Comparison of ENCODE assay signal across 20 cellular contexts in the genomic region with DNA sequence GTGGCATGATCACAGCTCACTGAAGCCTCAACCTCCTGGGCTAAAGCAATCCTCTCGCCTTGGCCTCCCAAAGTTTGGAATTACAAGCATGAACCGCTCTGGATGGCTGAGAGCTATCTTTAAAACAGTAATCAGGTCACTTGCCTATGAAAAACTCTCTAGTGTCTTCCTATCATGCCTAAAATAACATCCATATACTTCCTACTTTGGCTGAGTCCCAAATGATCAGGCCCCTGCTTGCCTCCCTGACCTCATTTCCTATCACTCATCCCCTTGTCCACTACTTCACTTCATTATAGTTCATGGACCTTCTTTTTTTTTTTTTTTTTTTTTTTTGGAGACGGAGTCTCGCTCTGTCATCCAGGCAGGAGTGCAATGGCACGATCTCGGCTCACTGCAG. TPM values are rescaled to one million over a fixed set of nuclear protein-coding genes. Genes with fewer than 3 reads are reported as not detected.
DNase-seq lines count a peak whose midpoint lies in the region; ATAC-seq, FAIRE-seq and TF ChIP-seq lines count a peak whose summit lies in the region.
"Had no signal": no experiment of that assay in that cellular context is flagged by ENCODE, and none has a peak within 500 bp of the region (broad histone marks: within the 10 kb centered on the region; RNA-seq: fewer than 3 reads in every experiment).

No MANE protein-coding gene starts in this region.

- ATAC-seq in Right ventricle myocardium superior (ENCODE audit: poor library complexity): peak; percentile 51
- peak; percentile 49 for ATAC-seq in K562
- peak; percentile 63 to 71 for ATAC-seq in left cardiac atrium
- no peak for ATAC-seq in stimulated activated effector memory CD8-positive, alpha-beta T cell treated with anti-CD3 and anti-CD28 coated beads, Interleukin-12 subunit alpha, Interleukin-12 subunit beta, amount 100 ng/mL, for 72 hours
- ATAC-seq in gastrocnemius medialis: no peak

- H3K4me1 ChIP-seq in K562 (replicated peaks in 1 of 2; ENCODE audit: control insufficient read depth in 2 of 2, insufficient read depth in 2 of 2, low read length in 2 of 2): peaks cover 5 to 11% of the 10 kb centered on the region in 2 experiments
- peaks cover 59 to 68% of the 10 kb centered on the region in 2 donors for H3K4me1 ChIP-seq in gastrocnemius medialis

- H3K36me3 Mint-ChIP-seq in stimulated activated effector memory CD8-positive, alpha-beta T cell treated with anti-CD3 and anti-CD28 coated beads, Interleukin-12 subunit alpha, Interleukin-12 subunit beta, amount 100 ng/mL, for 72 hours: peaks cover 39% of the 10 kb centered on the region

- H3K4me3 ChIP-seq in K562 (no peak overlapping the region), gastrocnemius medialis (no peak overlapping the region)
- H3K4me3 ChIP-seq: GM23338, prostate gland, stomach, uterus had no signal

- H2AFZ ChIP-seq in K562 (ENCODE audit: low read depth, low read length): no peak overlapping the region
- H2AFZ ChIP-seq: GM23338 had no signal

- no peak for TF ChIP-seq RAD21 in K562 (CRISPR knock-in tag; conservative IDR thresholded peaks at IDR 0.05 in 1 of 2, IDR thresholded peaks at IDR 0.05 in 1 of 2)

- no peak overlapping the region for H3K4me3 Mint-ChIP-seq in stimulated activated effector memory CD8-positive, alpha-beta T cell treated with anti-CD3 and anti-CD28 coated beads, Interleukin-12 subunit alpha, Interleukin-12 subunit beta, amount 100 ng/mL, for 72 hours
- H3K4me3 Mint-ChIP-seq: activated naive CD4-positive, alpha-beta T cell treated with anti-CD3 and anti-CD28 coated beads, Interleukin-2, amount 10 ng/mL, durations not matched to agents 7 days and 5 days; GM23338 had no signal

- H3K27ac Mint-ChIP-seq in stimulated activated effector memory CD8-positive, alpha-beta T cell treated with anti-CD3 and anti-CD28 coated beads, Interleukin-12 subunit alpha, Interleukin-12 subunit beta, amount 100 ng/mL, for 72 hours: peak overlapping the region; percentile 54
- H3K27ac Mint-ChIP-seq: activated naive CD4-positive, alpha-beta T cell treated with anti-CD3 and anti-CD28 coated beads, Interleukin-2, amount 10 ng/mL, durations not matched to agents 7 days and 5 days had no signal

- no peaks in the 10 kb centered on the region for H3K9me1 ChIP-seq in K562 (ENCODE audit: control insufficient read depth, insufficient read depth, low read length)

- H3K9me3 ChIP-seq in K562 (replicated peaks; ENCODE audit: control insufficient read depth, insufficient read depth, low read depth, low read length) (no peaks in the 10 kb centered on the region), gastrocnemius medialis (no peaks in the 10 kb centered on the region)
- H3K9me3 ChIP-seq: prostate gland, stomach, uterus had no signal

- WGBS in K562 (ENCODE audit: insufficient coverage, low coverage, missing lambda C conversion rate): 45% methylated on average over 2 of the region's 6 CpGs

- no TSS peak for BruUV-seq in K562 (replicated peaks; lab: Mats Ljungman, UMichigan)

- H3K36me3 ChIP-seq in K562 (ENCODE audit: control insufficient read depth, insufficient read depth, low read length): peaks cover 13% of the 10 kb centered on the region
- peaks cover 0 to 10% of the 10 kb centered on the region in 2 donors for H3K36me3 ChIP-seq in gastrocnemius medialis
- H3K36me3 ChIP-seq: prostate gland, uterus had no signal

- TF ChIP-seq CTCF in K562 (IDR thresholded peaks at IDR 0.05 in 2 of 3, conservative IDR thresholded peaks at IDR 0.05 in 1 of 3; ENCODE audit: insufficient read depth in 2 of 3, low read depth in 1 of 3, low read length in 3 of 3) (no peak), gastrocnemius medialis (IDR thresholded peaks at IDR 0.05 in 4 of 5, conservative IDR thresholded peaks at IDR 0.05 in 1 of 5) (no peak)

- TF ChIP-seq POLR2A in K562 (conservative IDR thresholded peaks at IDR 0.05) (no peak), gastrocnemius medialis (IDR thresholded peaks at IDR 0.05) (no peak)

- H3K27ac ChIP-seq in K562 (ENCODE audit: extremely low read depth, low read depth, low read length) (no peak overlapping the region), gastrocnemius medialis (peak overlapping the region in 2 of 4 donors; percentile 31 to 49)
- H3K27ac ChIP-seq: prostate gland, stomach, uterus had no signal

- peaks cover 93% of the 10 kb centered on the region for H3K79me2 ChIP-seq in K562 (ENCODE audit: control insufficient read depth, insufficient read depth, low read length)

- H3K27me3 ChIP-seq in K562 (ENCODE audit: control insufficient read depth in 2 of 2, insufficient read depth in 2 of 2, low read length in 2 of 2) (no peaks in the 10 kb centered on the region), gastrocnemius medialis (no peaks in the 10 kb centered on the region)
- H3K27me3 ChIP-seq: stomach, uterus had no signal

- no peak overlapping the region for H3K9ac ChIP-seq in K562 (ENCODE audit: insufficient read depth in 1 of 2, low read depth in 2 of 2, low read length in 2 of 2)

- no peak for DNase-seq in Right ventricle myocardium superior
- no peak for DNase-seq in cardiac septum (ENCODE audit: low spot score)
- DNase-seq in K562 (ENCODE audit: extremely low read depth in 1 of 4, low spot score in 3 of 4): peak in 2 of 4 experiments; percentile 9 to 12
- no peak for DNase-seq in left cardiac atrium
- no peak for DNase-seq in stimulated activated effector memory CD8-positive, alpha-beta T cell treated with anti-CD3 and anti-CD28 coated beads, Interleukin-12 subunit alpha, Interleukin-12 subunit beta, amount 100 ng/mL, for 72 hours (ENCODE audit: low spot score in 2 of 2)
- DNase-seq in gastrocnemius medialis: no peak
- DNase-seq in NCI-H510A treated with DMSO at 0.1 percent for 48 hours (lab: John Stamatoyannopoulos, UW): no peak
- DNase-seq in activated T-cell treated with anti-CD3 and anti-CD28 coated beads, Interleukin-2, amount 50 U/mL, for 48 hours: no peak
- DNase-seq: ACHN; activated CD4-positive, alpha-beta T cell treated with anti-CD3 and anti-CD28 coated beads for 4 hours; activated CD8-positive, alpha-beta memory T cell treated with anti-CD3 and anti-CD28 coated beads, Interleukin-2, amount 50 U/mL, for 48 hours; activated naive CD4-positive, alpha-beta T cell treated with anti-CD3 and anti-CD28 coated beads, Interleukin-2, amount 10 ng/mL, durations not matched to agents 7 days and 5 days; effector CD4-positive, alpha-beta T cell; NCI-H1694 treated with DMSO at 0.1 percent for 48 hours; NCI-H446 treated with DMSO at 0.1 percent for 48 hours; stimulated activated CD4-positive, alpha-beta T cell treated with anti-CD3 and anti-CD28 coated beads, Interleukin-12 subunit alpha, Interleukin-12 subunit beta, amount 100 ng/mL, for 4 hours; stomach; uterus had no signal

- H3K9me3 Mint-ChIP-seq in stimulated activated effector memory CD8-positive, alpha-beta T cell treated with anti-CD3 and anti-CD28 coated beads, Interleukin-12 subunit alpha, Interleukin-12 subunit beta, amount 100 ng/mL, for 72 hours: no peaks in the 10 kb centered on the region
- H3K9me3 Mint-ChIP-seq: activated naive CD4-positive, alpha-beta T cell treated with anti-CD3 and anti-CD28 coated beads, Interleukin-2, amount 10 ng/mL, durations not matched to agents 7 days and 5 days; GM23338 had no signal

- CTCF ChIA-PET in K562 (lab: Yijun Ruan, JAX; ENCODE audit: low intra/inter-chr PET ratio): no interaction called here

- POLR2A ChIA-PET in K562 (lab: Yijun Ruan, JAX): interaction anchor here (0.6 to 0.9 kb wide), 4 partner anchors 16 to 219 kb away, joined by 3 read pairs; no protein-coding TSS in a partner anchor

- TF ChIP-seq EP300 in K562 (IDR thresholded peaks at IDR 0.05; ENCODE audit: low read length): no peak

- peaks cover 52% of the 10 kb centered on the region for H3K4me1 Mint-ChIP-seq in stimulated activated effector memory CD8-positive, alpha-beta T cell treated with anti-CD3 and anti-CD28 coated beads, Interleukin-12 subunit alpha, Interleukin-12 subunit beta, amount 100 ng/mL, for 72 hours

- in situ Hi-C loops in K562 (cut with MboI) (no loop called here), gastrocnemius medialis (cut with MboI; ENCODE audit: low sequenced_read_pairs in 4 of 4) (no loop called here)

- peaks cover 5% of the 10 kb centered on the region; the same call in 1 of the 2 replicates for H4K20me1 ChIP-seq in K562 (replicated peaks; ENCODE audit: control insufficient read depth, insufficient read depth, low read length)

- intact Hi-C loops in Right ventricle myocardium superior (cut with DNase I) (no loop called here), cardiac septum (cut with DNase I) (no loop called here), K562 (cut with micrococcal nuclease) (no loop called here), left cardiac atrium (cut with DNase I) (no loop called here), gastrocnemius medialis (cut with DNase I; ENCODE audit: low total_unique reads) (no loop called here)

- no peak overlapping the region for H3K4me2 ChIP-seq in K562 (ENCODE audit: insufficient read depth, low read length)
- H3K4me2 ChIP-seq: GM23338 had no signal

- FAIRE-seq in K562 (lab: Jason Lieb, UNC): no peak

TF ChIP-seq in K562, 482 proteins besides CTCF, POLR2A, EP300 and RAD21 (continues in another document):
- TF ChIP-seq MAFF (IDR thresholded peaks at IDR 0.05; ENCODE audit: low read length): no peak
- peak; percentile 52; the same call in 1 of the 2 replicates for TF ChIP-seq ZNF384 (IDR thresholded peaks at IDR 0.05; ENCODE audit: low read depth, low read length)
- TF ChIP-seq NFIC (IDR thresholded peaks at IDR 0.05): peak; percentile 40; the same call in 1 of the 2 replicates

RNA-seq across cellular contexts. Expression of a gene that starts 28.0 kb away (rescaled TPM):
- total RNA-seq in Right ventricle myocardium superior (167 TPM), cardiac septum (232 TPM), K562 (2014; rRNA removed) (94.9 and 106 TPM in 2 replicates), K562 (2014; rRNA removed; fragmentation: Illumina TruSeq; extraction: Trizol) (175 and 205 TPM in 2 replicates), K562 (2015; rRNA removed; fragmentation: Illumina TruSeq; extraction: Trizol) (148 and 162 TPM in 2 replicates), K562 (2021) (89.6 and 95.0 TPM in 2 replicates), left cardiac atrium (100 to 1,000 TPM; 178 to 206 TPM), gastrocnemius medialis (100 to 1,000 TPM in 3 of 4 donors, 10 to 100 TPM in 1; 92.1 to 145 (median 114) TPM)
- 21.4 and 78.7 TPM in 2 replicates for total RNA-seq in K562 (2011; cell fraction: chromatin; rRNA removed; ENCODE audit: low replicate concordance)
- total RNA-seq in K562 (2011; cell fraction: nucleolus; rRNA removed): 12.5 and 17.6 TPM in 2 replicates
- 33.8 and 59.1 TPM in 2 replicates for total RNA-seq in K562 (2011; cell fraction: nucleoplasm; rRNA removed)
- polyA plus RNA-seq in K562 (2011; rRNA removed) (143 and 197 TPM in 2 replicates), K562 (2014; fragmentation: Illumina TruSeq; extraction: Trizol) (131 and 163 TPM in 2 replicates), K562 (2014; fragmentation: Nextera tagmentation; extraction: Ambion mirVana) (100 to 1,000 TPM; 267 to 268 TPM), K562 (2014; rRNA removed) (124 and 127 TPM in 2 replicates)
- polyA plus RNA-seq in K562 (2011; cell fraction: cytosol; rRNA removed): 26.9 and 53.8 TPM in 2 replicates
- polyA plus RNA-seq in K562 (2011; cell fraction: nucleus; rRNA removed): 18.2 and 37.1 TPM in 2 replicates
- 123 and 134 TPM in 2 replicates for polyA plus RNA-seq in K562 (2012)
- polyA minus RNA-seq in K562 (2011; rRNA and poly(A)+ RNA removed): 129 and 141 TPM in 2 replicates
- polyA minus RNA-seq in K562 (2011; cell fraction: cytosol; rRNA and poly(A)+ RNA removed): 30.9 and 62.1 TPM in 2 replicates
- polyA minus RNA-seq in K562 (2011; cell fraction: nucleus; rRNA and poly(A)+ RNA removed): 28.7 and 46.4 TPM in 2 replicates

Comparison
In these comparisons a context has a peak if more than half of its experiments do, and no peak if none do; other contexts are left out.
1. ATAC-seq: peak in Right ventricle myocardium superior (single experiment), K562 (single experiment) and left cardiac atrium (2 of 2); none in stimulated activated effector memory CD8-positive, alpha-beta T cell treated with anti-CD3 and anti-CD28 coated beads, Interleukin-12 subunit alpha, Interleukin-12 subunit beta, amount 100 ng/mL, for 72 hours (single experiment) and gastrocnemius medialis (0 of 2).